Comparison of ENCODE assay signal across 19 cellular contexts in genomic region chr2:149679286-149679685, GRCh38.
DNase-seq lines count a peak whose midpoint lies in the region; ATAC-seq and TF ChIP-seq lines count a peak whose summit lies in the region.
"Had no signal": no experiment of that assay in that cellular context is flagged by ENCODE, and none has a peak within 500 bp of the region (broad histone marks: within the 10 kb centered on the region; RNA-seq: fewer than 3 reads in every experiment).

No MANE protein-coding gene starts in this region.

- ATAC-seq in WTC11 (no peak), GM18520 (IDR thresholded peaks at IDR 0.05; ENCODE audit: unreplicated experiment) (no peak), GM21423 (IDR thresholded peaks at IDR 0.05; ENCODE audit: unreplicated experiment) (no peak)
- ATAC-seq: left lung; stimulated activated effector memory CD8-positive, alpha-beta T cell treated with anti-CD3 and anti-CD28 coated beads, Interleukin-12 subunit alpha, Interleukin-12 subunit beta, amount 100 ng/mL, for 72 hours had no signal

- CTCF ChIA-PET in WTC11 (lab: Charles Lee), result no interaction called here

- peaks cover 22% of the 10 kb centered on the region for H3K9me3 Mint-ChIP-seq in WTC11

- no peaks in the 10 kb centered on the region for H3K4me1 Mint-ChIP-seq in WTC11
- H3K4me1 Mint-ChIP-seq: stimulated activated effector memory CD8-positive, alpha-beta T cell treated with anti-CD3 and anti-CD28 coated beads, Interleukin-12 subunit alpha, Interleukin-12 subunit beta, amount 100 ng/mL, for 72 hours had no signal

- no peaks in the 10 kb centered on the region for H3K27me3 Mint-ChIP-seq in WTC11 (ENCODE audit: low read depth)

- no peak overlapping the region for H3K27ac Mint-ChIP-seq in WTC11
- H3K27ac Mint-ChIP-seq: stimulated activated effector memory CD8-positive, alpha-beta T cell treated with anti-CD3 and anti-CD28 coated beads, Interleukin-12 subunit alpha, Interleukin-12 subunit beta, amount 100 ng/mL, for 72 hours had no signal

- DNase-seq in A172 (ENCODE audit: low spot score), result peak; percentile 14
- DNase-seq in HCEC 1CT, result peak; percentile 22
- DNase-seq in WTC11 (ENCODE audit: low spot score), result no peak
- DNase-seq in fibroblast of villous mesenchyme (ENCODE audit: low read depth), result peak; percentile 83
- no peak for DNase-seq in C1 segment of cervical spinal cord (lab: John Stamatoyannopoulos, UW)
- no peak for DNase-seq in RPMI8226
- DNase-seq: activated CD4-positive, CD25-positive, alpha-beta regulatory T cell; activated effector memory CD4-positive, alpha-beta T cell treated with Interleukin-2 at 50 U/mL for 16 hours; amygdala; cortex of kidney; hippocampal formation; left lung; NCI-H1417 treated with DMSO at 0.1 percent for 48 hours; T-helper 1 cell; thyroid gland had no signal

- no peak overlapping the region for H3K4me3 Mint-ChIP-seq in WTC11
- H3K4me3 Mint-ChIP-seq: stimulated activated effector memory CD8-positive, alpha-beta T cell treated with anti-CD3 and anti-CD28 coated beads, Interleukin-12 subunit alpha, Interleukin-12 subunit beta, amount 100 ng/mL, for 72 hours had no signal

- TF ChIP-seq CTCF in WTC11 (IDR thresholded peaks at IDR 0.05), result no peak
- no peak for TF ChIP-seq CTCF in fibroblast of villous mesenchyme (IDR thresholded peaks at IDR 0.05; ENCODE audit: insufficient read depth, low read depth, low read length)

- no peak overlapping the region for H3K4me3 ChIP-seq in fibroblast of villous mesenchyme (ENCODE audit: low read depth, low read length)
- H3K4me3 ChIP-seq: left lung, skin epidermis, thyroid gland had no signal

- POLR2A ChIA-PET in WTC11 (lab: Charles Lee), result interaction anchor here (0.6 kb wide), 1 partner anchor 46 kb away, joined by 3 read pairs; no protein-coding TSS in a partner anchor

- H3K36me3 Mint-ChIP-seq in WTC11, result no peaks in the 10 kb centered on the region
- H3K36me3 Mint-ChIP-seq: stimulated activated effector memory CD8-positive, alpha-beta T cell treated with anti-CD3 and anti-CD28 coated beads, Interleukin-12 subunit alpha, Interleukin-12 subunit beta, amount 100 ng/mL, for 72 hours had no signal

TF ChIP-seq in WTC11, 78 proteins besides CTCF, POLR2A, EP300 and RAD21:
- TF ChIP-seq RELA (CRISPR knock-in tag; IDR thresholded peaks at IDR 0.05; ENCODE audit: borderline replicate concordance), result no peak
- 0 out of 2 replicates have a peak, but pooled peaks have one; percentile 35 for TF ChIP-seq GABPB1 (CRISPR knock-in tag; IDR thresholded peaks at IDR 0.05)

Comparison
In these comparisons a context has a peak if more than half of its experiments do, and no peak if none do; other contexts are left out.
1. DNase-seq: peak in A172 (single experiment), HCEC 1CT (single experiment) and fibroblast of villous mesenchyme (single experiment); none in WTC11 (single experiment), C1 segment of cervical spinal cord (0 of 14) and RPMI8226 (single experiment).